15 cellular contexts compared by ENCODE assay signal in genomic region chr14:68153275-68153674, GRCh38.
A peak's percentile ranks its signal among the peaks of the same experiment; 100 is the strongest.
DNase-seq lines count a peak whose midpoint lies in the region; TF ChIP-seq lines count a peak whose summit lies in the region.
"Had no signal": no experiment of that assay in that cellular context is flagged by ENCODE, and none has a peak within 500 bp of the region (broad histone marks: within the 10 kb centered on the region; RNA-seq: fewer than 3 reads in every experiment).

No MANE protein-coding gene starts in this region.

- no peak for TF ChIP-seq POLR2A in sigmoid colon (IDR thresholded peaks at IDR 0.05)

- DNase-seq in DMS 273 (lab: John Stamatoyannopoulos, UW; ENCODE audit: unreplicated experiment) (peak; percentile 42), DMS 273 treated with DMSO at 0.1 percent for 48 hours (lab: John Stamatoyannopoulos, UW) (no peak), NCI-H526 treated with DMSO at 0.1 percent for 48 hours (lab: John Stamatoyannopoulos, UW) (peak; percentile 49), myocyte (ENCODE audit: low read depth) (peak; percentile 13), NCI-H1092 (lab: John Stamatoyannopoulos, UW) (no peak), sigmoid colon (no peak), NCI-H187 (lab: John Stamatoyannopoulos, UW) (no peak), dermis blood vessel endothelial cell (no peak)
- DNase-seq: Calu3; CD8-positive, alpha-beta T cell; HCEC 1CT had no signal

- no peak for TF ChIP-seq CTCF in sigmoid colon (IDR thresholded peaks at IDR 0.05)

- H3K36me3 ChIP-seq in sigmoid colon, result no peaks in the 10 kb centered on the region

- H3K27ac ChIP-seq in sigmoid colon, result no peak overlapping the region
- H3K27ac ChIP-seq: 22Rv1; A549; BLaER1 treated with 17β-estradiol and CSF1 and Interleukin-3, amounts not matched to agents 10 nM and 100 nM had no signal

- intact Hi-C loops in sigmoid colon (cut with DNase I), result no loop called here

- peaks cover 0 to 4% (median 0%) of the 10 kb centered on the region in 4 donors for H3K9me3 ChIP-seq in sigmoid colon

- no peak for TF ChIP-seq EP300 in sigmoid colon (IDR thresholded peaks at IDR 0.05)

- no peak overlapping the region for H3K4me3 ChIP-seq in sigmoid colon
- H3K4me3 ChIP-seq: A549; BLaER1 treated with 17β-estradiol and CSF1 and Interleukin-3, amounts not matched to agents 10 nM and 100 nM; GM23338 had no signal

- 67 to 94% methylated on average over 1 of the region's 1 CpG for WGBS in sigmoid colon, 2 donors

- peaks cover 0 to 28% (median 23%) of the 10 kb centered on the region in 4 donors for H3K4me1 ChIP-seq in sigmoid colon
- H3K4me1 ChIP-seq: BLaER1 treated with 17β-estradiol and CSF1 and Interleukin-3, amounts not matched to agents 10 nM and 100 nM had no signal

- no peaks in the 10 kb centered on the region for H3K27me3 ChIP-seq in sigmoid colon
- H3K27me3 ChIP-seq: BLaER1 treated with 17β-estradiol and CSF1 and Interleukin-3, amounts not matched to agents 10 nM and 100 nM had no signal

Comparison
In these comparisons a context has a peak if more than half of its experiments do, and no peak if none do; other contexts are left out.
1. DNase-seq: peak in DMS 273 (single experiment), NCI-H526 treated with DMSO at 0.1 percent for 48 hours (single experiment) and myocyte (single experiment); none in DMS 273 treated with DMSO at 0.1 percent for 48 hours (single experiment), NCI-H1092 (single experiment), sigmoid colon (single experiment), NCI-H187 (0 of 2) and dermis blood vessel endothelial cell (single experiment).